8 cellular contexts compared by ENCODE assay signal in the genomic region with DNA sequence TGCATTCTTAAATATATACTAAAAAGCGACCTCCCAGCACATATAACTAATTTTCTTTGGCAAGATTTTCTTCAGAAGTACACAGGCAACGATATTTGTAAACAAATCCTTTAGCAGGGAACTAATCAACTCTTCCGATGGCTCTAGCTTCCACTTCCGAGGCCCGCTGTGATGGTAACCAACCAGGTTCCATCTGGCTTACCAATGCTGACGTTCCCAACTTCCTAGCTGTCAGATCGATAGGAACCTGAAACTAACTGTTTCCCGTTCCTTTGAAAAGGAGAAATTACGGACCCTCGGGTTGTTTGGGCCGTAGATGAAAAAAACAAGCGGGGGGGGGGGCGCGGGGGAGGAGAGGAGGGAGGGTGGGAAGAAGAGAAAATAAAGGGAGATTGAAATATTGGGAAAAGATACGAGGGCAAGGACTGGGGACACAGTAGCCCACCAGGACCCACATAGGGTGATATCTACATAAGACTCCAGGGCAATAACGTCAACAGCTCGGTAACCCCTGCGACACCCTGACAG. TPM values are rescaled to one million over a fixed set of nuclear protein-coding genes. Genes with fewer than 3 reads are reported as not detected.
DNase-seq lines count a peak whose midpoint lies in the region; ATAC-seq, FAIRE-seq and TF ChIP-seq lines count a peak whose summit lies in the region.

No MANE protein-coding gene starts in this region.

- intact Hi-C loops in activated T-helper 1 cell treated with anti-CD3 and anti-CD28 coated beads, Interleukin-12 subunit alpha, Interleukin-12 subunit beta, Interleukin-2, Interleukin-4 antibody, amounts not matched to agents 30 ng/mL and 10 ng/mL and 1 ng/mL, durations not matched to agents 14 hours and 24 hours and 36 hours (cut with micrococcal nuclease) = loop anchor here (1.0 to 10.0 kb wide), 6 partner anchors 24 to 1976 kb away; partner anchors contain the start of genes HS2ST1, KYAT3, PKN2 and RBMXL1

- peak; percentile 34 for DNase-seq in AG10803 (ENCODE audit: low read depth)
- peak; percentile 24 for DNase-seq in NCI-H146 (lab: John Stamatoyannopoulos, UW)
- peak; percentile 27 for DNase-seq in activated T-helper 1 cell treated with anti-CD3 and anti-CD28 coated beads, Interleukin-12 subunit alpha, Interleukin-12 subunit beta, Interleukin-2, Interleukin-4 antibody, amounts not matched to agents 30 ng/mL and 10 ng/mL and 1 ng/mL, durations not matched to agents 14 hours and 24 hours and 36 hours (ENCODE audit: low spot score)
- DNase-seq in fibroblast of villous mesenchyme (ENCODE audit: low read depth) = peak; percentile 53
- no peak for DNase-seq in neural crest cell (ENCODE audit: low read depth, low spot score)
- no peak for DNase-seq in NK-92 treated with Interleukin-12 subunit alpha and Interleukin-12 subunit beta, amount 100 ng/mL, for 24 hours (lab: John Stamatoyannopoulos, UW)
- DNase-seq in urothelium cell line (ENCODE audit: low spot score) = no peak

- H3K9me3 Mint-ChIP-seq in activated T-helper 1 cell treated with anti-CD3 and anti-CD28 coated beads, Interleukin-12 subunit alpha, Interleukin-12 subunit beta, Interleukin-2, Interleukin-4 antibody, amounts not matched to agents 30 ng/mL and 10 ng/mL and 1 ng/mL, durations not matched to agents 14 hours and 24 hours and 36 hours = peaks cover 3% of the 10 kb centered on the region
- H3K9me3 Mint-ChIP-seq in neural crest cell = peaks cover 6% of the 10 kb centered on the region

- FAIRE-seq in urothelium cell line (lab: Jason Lieb, UNC) = no peak

- H3K4me3 Mint-ChIP-seq in activated T-helper 1 cell treated with anti-CD3 and anti-CD28 coated beads, Interleukin-12 subunit alpha, Interleukin-12 subunit beta, Interleukin-2, Interleukin-4 antibody, amounts not matched to agents 30 ng/mL and 10 ng/mL and 1 ng/mL, durations not matched to agents 14 hours and 24 hours and 36 hours = peak overlapping the region; percentile 92
- H3K4me3 Mint-ChIP-seq in neural crest cell = peak overlapping the region; percentile 99

- H3K4me3 ChIP-seq in AG10803 (ENCODE audit: low read length) (peak overlapping the region; percentile 97), fibroblast of villous mesenchyme (ENCODE audit: low read depth, low read length) (peak overlapping the region; percentile 99)

- peak overlapping the region; percentile 95 for H3K27ac Mint-ChIP-seq in activated T-helper 1 cell treated with anti-CD3 and anti-CD28 coated beads, Interleukin-12 subunit alpha, Interleukin-12 subunit beta, Interleukin-2, Interleukin-4 antibody, amounts not matched to agents 30 ng/mL and 10 ng/mL and 1 ng/mL, durations not matched to agents 14 hours and 24 hours and 36 hours
- H3K27ac Mint-ChIP-seq in neural crest cell (ENCODE audit: unreplicated experiment) = peak overlapping the region; percentile 99

- peaks cover 49% of the 10 kb centered on the region for H3K4me1 Mint-ChIP-seq in activated T-helper 1 cell treated with anti-CD3 and anti-CD28 coated beads, Interleukin-12 subunit alpha, Interleukin-12 subunit beta, Interleukin-2, Interleukin-4 antibody, amounts not matched to agents 30 ng/mL and 10 ng/mL and 1 ng/mL, durations not matched to agents 14 hours and 24 hours and 36 hours (ENCODE audit: low read depth)
- peaks cover 32% of the 10 kb centered on the region for H3K4me1 Mint-ChIP-seq in neural crest cell

- peaks cover 16% of the 10 kb centered on the region for H3K36me3 Mint-ChIP-seq in activated T-helper 1 cell treated with anti-CD3 and anti-CD28 coated beads, Interleukin-12 subunit alpha, Interleukin-12 subunit beta, Interleukin-2, Interleukin-4 antibody, amounts not matched to agents 30 ng/mL and 10 ng/mL and 1 ng/mL, durations not matched to agents 14 hours and 24 hours and 36 hours (ENCODE audit: low read depth)
- peaks cover 4% of the 10 kb centered on the region for H3K36me3 Mint-ChIP-seq in neural crest cell (ENCODE audit: low read depth)

- ATAC-seq in GM18909 (IDR thresholded peaks at IDR 0.05; ENCODE audit: poor library complexity, unreplicated experiment) = peak; percentile 13

- TF ChIP-seq CTCF in AG10803 (conservative IDR thresholded peaks at IDR 0.05; ENCODE audit: low read length) = no peak
- TF ChIP-seq CTCF in fibroblast of villous mesenchyme (IDR thresholded peaks at IDR 0.05; ENCODE audit: insufficient read depth, low read depth, low read length) = no peak
- TF ChIP-seq CTCF in neural crest cell (conservative IDR thresholded peaks at IDR 0.05) = no peak

- no peaks in the 10 kb centered on the region for H3K27me3 Mint-ChIP-seq in activated T-helper 1 cell treated with anti-CD3 and anti-CD28 coated beads, Interleukin-12 subunit alpha, Interleukin-12 subunit beta, Interleukin-2, Interleukin-4 antibody, amounts not matched to agents 30 ng/mL and 10 ng/mL and 1 ng/mL, durations not matched to agents 14 hours and 24 hours and 36 hours (ENCODE audit: insufficient read depth)
- H3K27me3 Mint-ChIP-seq in neural crest cell (ENCODE audit: low read depth) = peaks cover 3% of the 10 kb centered on the region

RNA-seq across cellular contexts. Expression of gene GTF2B, which starts 0.5 kb away (rescaled TPM):
- 45.5 and 49.1 TPM in 2 replicates for total RNA-seq in activated T-helper 1 cell treated with anti-CD3 and anti-CD28 coated beads, Interleukin-12 subunit alpha, Interleukin-12 subunit beta, Interleukin-2, Interleukin-4 antibody, amounts not matched to agents 30 ng/mL and 10 ng/mL and 1 ng/mL, durations not matched to agents 14 hours and 24 hours and 36 hours
- total RNA-seq in fibroblast of villous mesenchyme (31.9 and 43.2 TPM in 2 replicates), neural crest cell (22.4 and 26.7 TPM in 2 replicates)

Comparison
In these comparisons a context has a peak if more than half of its experiments do, and no peak if none do; other contexts are left out.
1. DNase-seq: peak in AG10803 (single experiment), NCI-H146 (single experiment), activated T-helper 1 cell treated with anti-CD3 and anti-CD28 coated beads, Interleukin-12 subunit alpha, Interleukin-12 subunit beta, Interleukin-2, Interleukin-4 antibody, amounts not matched to agents 30 ng/mL and 10 ng/mL and 1 ng/mL, durations not matched to agents 14 hours and 24 hours and 36 hours (single experiment) and fibroblast of villous mesenchyme (single experiment); none in neural crest cell (single experiment), NK-92 treated with Interleukin-12 subunit alpha and Interleukin-12 subunit beta, amount 100 ng/mL, for 24 hours (single experiment) and urothelium cell line (single experiment).